5 cellular contexts compared by ENCODE assay signal in genomic region chr17:79353016-79353415, GRCh38.
"Had no signal": no experiment of that assay in that cellular context is flagged by ENCODE, and none has a peak within 500 bp of the region (broad histone marks: within the 10 kb centered on the region; RNA-seq: fewer than 3 reads in every experiment).

No MANE protein-coding gene starts in this region.

- H3K4me2 ChIP-seq: GM23338 had no signal

- H3K27ac Mint-ChIP-seq: GM23338, H9 had no signal

- H2AFZ ChIP-seq: GM23338 had no signal

- H3K4me3 ChIP-seq: GM23338 had no signal

- DNase-seq: H9, HCEC 1CT, IMR-90, KBM-7 had no signal

- H3K4me1 Mint-ChIP-seq: H9 had no signal

- ATAC-seq: GM23338 had no signal

- H3K4me3 Mint-ChIP-seq: GM23338, H9 had no signal
